In the genomic region with DNA sequence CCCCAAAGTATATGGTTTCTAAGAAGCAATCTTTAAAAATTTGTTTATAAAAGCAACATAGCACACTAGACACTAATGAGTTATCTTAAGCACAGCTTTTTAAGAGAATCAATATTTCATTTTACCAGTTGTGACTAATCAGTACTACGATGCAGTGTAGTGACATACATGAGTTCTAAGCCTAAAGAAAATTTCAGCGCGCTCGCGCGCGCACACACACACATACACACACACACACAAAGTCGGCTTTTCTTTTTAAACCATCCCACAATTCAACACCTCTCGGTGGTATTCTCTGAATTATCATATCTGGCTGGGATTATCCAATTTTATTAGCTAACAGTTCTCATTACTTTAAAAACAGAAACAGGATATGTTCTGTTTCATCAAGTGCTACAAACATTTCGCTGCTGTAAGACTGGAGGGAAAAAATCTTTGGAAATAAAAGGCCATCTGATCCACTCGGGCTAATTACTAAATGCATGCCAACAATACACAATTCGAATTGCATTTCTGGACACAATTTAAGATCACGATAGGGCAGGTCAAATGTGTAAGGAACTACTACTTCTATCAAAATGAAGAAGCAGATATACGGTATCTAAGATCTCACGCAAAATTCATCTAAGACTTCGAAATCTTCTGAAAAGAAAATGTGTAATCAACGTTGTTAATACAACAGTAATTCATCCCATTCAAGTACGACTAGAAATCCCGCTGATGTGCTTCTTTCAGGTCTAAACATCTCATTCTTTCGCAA, we compare ENCODE assay signal across 9 cellular contexts. TPM values are rescaled to one million over a fixed set of nuclear protein-coding genes. Genes with fewer than 3 reads are reported as not detected.
DNase-seq lines count a peak whose midpoint lies in the region; ATAC-seq, FAIRE-seq and TF ChIP-seq lines count a peak whose summit lies in the region.
"Had no signal": no experiment of that assay in that cellular context is flagged by ENCODE, and none has a peak within 500 bp of the region (broad histone marks: within the 10 kb centered on the region; RNA-seq: fewer than 3 reads in every experiment).

No MANE protein-coding gene starts in this region.

- no peaks in the 10 kb centered on the region for H3K9me3 Mint-ChIP-seq in activated CD4-positive, alpha-beta memory T cell treated with anti-CD3 and anti-CD28 coated beads, Interleukin-2, amount 10 ng/mL, durations not matched to agents 7 days and 5 days
- no peaks in the 10 kb centered on the region for H3K9me3 Mint-ChIP-seq in type B pancreatic cell
- H3K9me3 Mint-ChIP-seq: T-helper 1 cell treated with Interleukin-12 subunit alpha and Interleukin-12 subunit beta and Interleukin-4 antibody, amounts not matched to agents 30 μg/mL and 1 μg/mL, for 36 hours had no signal

- H3K4me3 Mint-ChIP-seq in activated CD4-positive, alpha-beta memory T cell treated with anti-CD3 and anti-CD28 coated beads, Interleukin-2, amount 10 ng/mL, durations not matched to agents 7 days and 5 days: no peak overlapping the region
- no peak overlapping the region for H3K4me3 Mint-ChIP-seq in type B pancreatic cell
- H3K4me3 Mint-ChIP-seq: T-helper 1 cell treated with Interleukin-12 subunit alpha and Interleukin-12 subunit beta and Interleukin-4 antibody, amounts not matched to agents 30 μg/mL and 1 μg/mL, for 36 hours had no signal

- H3K27me3 Mint-ChIP-seq in activated CD4-positive, alpha-beta memory T cell treated with anti-CD3 and anti-CD28 coated beads, Interleukin-2, amount 10 ng/mL, durations not matched to agents 7 days and 5 days: no peaks in the 10 kb centered on the region
- H3K27me3 Mint-ChIP-seq in type B pancreatic cell: no peaks in the 10 kb centered on the region

- no peak overlapping the region for H3K27ac Mint-ChIP-seq in activated CD4-positive, alpha-beta memory T cell treated with anti-CD3 and anti-CD28 coated beads, Interleukin-2, amount 10 ng/mL, durations not matched to agents 7 days and 5 days
- H3K27ac Mint-ChIP-seq in type B pancreatic cell: no peak overlapping the region
- H3K27ac Mint-ChIP-seq: T-helper 1 cell treated with Interleukin-12 subunit alpha and Interleukin-12 subunit beta and Interleukin-4 antibody, amounts not matched to agents 30 μg/mL and 1 μg/mL, for 36 hours had no signal

- H3K9me2 ChIP-seq in DOHH2 (replicated peaks; ENCODE audit: control insufficient read depth, low read length): no peaks in the 10 kb centered on the region

- TF ChIP-seq CTCF in DOHH2 (IDR thresholded peaks at IDR 0.05; ENCODE audit: low read depth, low read length, poor library complexity, severe bottlenecking) (no peak), pancreas (IDR thresholded peaks at IDR 0.05) (no peak), type B pancreatic cell (conservative IDR thresholded peaks at IDR 0.05) (no peak)

- H3K4me1 Mint-ChIP-seq in activated CD4-positive, alpha-beta memory T cell treated with anti-CD3 and anti-CD28 coated beads, Interleukin-2, amount 10 ng/mL, durations not matched to agents 7 days and 5 days: peaks cover 21% of the 10 kb centered on the region
- peaks cover 29% of the 10 kb centered on the region for H3K4me1 Mint-ChIP-seq in type B pancreatic cell (ENCODE audit: unreplicated experiment)

- ATAC-seq in pancreas (peak in 1 of 4 donors; percentile 5), GM18519 (IDR thresholded peaks at IDR 0.05; ENCODE audit: low FRiP score, unreplicated experiment) (no peak), HG03520 (IDR thresholded peaks at IDR 0.05; ENCODE audit: unreplicated experiment) (no peak)

- H3K36me3 Mint-ChIP-seq in activated CD4-positive, alpha-beta memory T cell treated with anti-CD3 and anti-CD28 coated beads, Interleukin-2, amount 10 ng/mL, durations not matched to agents 7 days and 5 days (ENCODE audit: low read depth): peaks cover 4% of the 10 kb centered on the region
- H3K36me3 Mint-ChIP-seq in type B pancreatic cell: peaks cover 4% of the 10 kb centered on the region

- peak overlapping the region; percentile 93 for H3K27ac ChIP-seq in DOHH2 (ENCODE audit: low read depth, low read length)
- H3K27ac ChIP-seq in pancreas: peak overlapping the region in 3 of 4 donors; percentile 78 to 91 (median 89)

- H3K9me3 ChIP-seq in DOHH2 (ENCODE audit: control insufficient read depth, insufficient read depth, low read length): no peaks in the 10 kb centered on the region
- H3K9me3 ChIP-seq in pancreas: no peaks in the 10 kb centered on the region

- 4 to 6% methylated on average over 20 of the region's 20 CpGs for WGBS in pancreas, 2 donors

- H3K4me1 ChIP-seq in DOHH2 (ENCODE audit: control insufficient read depth, low read length) (peaks cover 43% of the 10 kb centered on the region), pancreas (peaks cover 13 to 17% (median 16%) of the 10 kb centered on the region in 3 donors)

- DNase-seq in MV-4-11 (lab: John Stamatoyannopoulos, UW) (peak; percentile 20), fibroblast of gingiva (ENCODE audit: low read depth) (peak; percentile 21), pancreas (peak in 1 of 6 donors; percentile 4), type B pancreatic cell (ENCODE audit: extremely low spot score, unreplicated experiment) (no peak)
- peak; percentile 49 for DNase-seq in activated CD4-positive, alpha-beta memory T cell treated with anti-CD3 and anti-CD28 coated beads, Interleukin-2, amount 10 ng/mL, durations not matched to agents 7 days and 5 days

- H3K36me3 ChIP-seq in DOHH2 (ENCODE audit: control insufficient read depth, low read length) (peaks cover 11% of the 10 kb centered on the region), pancreas (no peaks in the 10 kb centered on the region)

- H3K4me3 ChIP-seq in DOHH2 (ENCODE audit: low read length) (peak overlapping the region; percentile 92), pancreas (peak overlapping the region; percentile 81 to 93 (median 86))

- peak overlapping the region; percentile 96 for H3K4me2 ChIP-seq in DOHH2 (ENCODE audit: low read length)

- peak; percentile 23 for FAIRE-seq in pancreas (lab: Jason Lieb, UNC)

- H3K79me2 ChIP-seq in DOHH2 (ENCODE audit: control insufficient read depth, low read length): peaks cover 69% of the 10 kb centered on the region

- intact Hi-C loops in pancreas (cut with DNase I): no loop called here

- POLR2A ChIA-PET in activated CD4-positive, alpha-beta memory T cell treated with anti-CD3 and anti-CD28 coated beads, Interleukin-2, amount 10 ng/mL, durations not matched to agents 7 days and 5 days (lab: Charles Lee): interaction anchor here (0.6 to 2.0 kb wide), 8 partner anchors 10 to 127 kb away, joined by 3 to 8 read pairs (median 4); a partner anchor contains a TSS

- H3K27me3 ChIP-seq in DOHH2 (ENCODE audit: control insufficient read depth, low read length): no peaks in the 10 kb centered on the region
- H3K27me3 ChIP-seq in pancreas: no peaks in the 10 kb centered on the region

- CTCF ChIA-PET in activated CD4-positive, alpha-beta memory T cell treated with anti-CD3 and anti-CD28 coated beads, Interleukin-2, amount 10 ng/mL, durations not matched to agents 7 days and 5 days (lab: Charles Lee): interaction anchor here (1.0 kb wide), 1 partner anchor 134 kb away, joined by 3 read pairs; no protein-coding TSS in a partner anchor

- peaks cover 10% of the 10 kb centered on the region for H4K20me1 ChIP-seq in DOHH2 (ENCODE audit: control insufficient read depth, insufficient read depth, low read depth, low read length)

- H3F3A ChIP-seq in DOHH2 (ENCODE audit: control insufficient read depth, insufficient read depth): peaks cover 18% of the 10 kb centered on the region

RNA-seq across cellular contexts. Expression of a gene that starts 1.2 kb away (rescaled TPM):
- total RNA-seq in activated CD4-positive, alpha-beta memory T cell treated with anti-CD3 and anti-CD28 coated beads, Interleukin-2, amount 10 ng/mL, durations not matched to agents 7 days and 5 days: 10 to 100 TPM; 68.1 to 71.8 TPM
- total RNA-seq in pancreas (10 to 100 TPM; 17.6 to 40.8 (median 24.1) TPM), type B pancreatic cell (ENCODE audit: low replicate concordance) (69.4 and 108 TPM in 2 replicates)
- polyA plus RNA-seq in pancreas: 10 to 100 TPM; 17.4 to 34.5 TPM

RNA-seq across cellular contexts. Expression of a gene that starts 50.5 kb away (rescaled TPM):
- 10 to 100 TPM; 21.2 to 23.5 TPM for total RNA-seq in activated CD4-positive, alpha-beta memory T cell treated with anti-CD3 and anti-CD28 coated beads, Interleukin-2, amount 10 ng/mL, durations not matched to agents 7 days and 5 days
- total RNA-seq in pancreas (10 to 100 TPM in 1 of 6 donors, 1 to 10 TPM in 5; 3.4 to 14.6 (median 7.7) TPM), type B pancreatic cell (ENCODE audit: low replicate concordance) (20.4 and 35.4 TPM in 2 replicates)
- polyA plus RNA-seq in pancreas: 10 to 100 TPM in 1 of 2 donors, 1 to 10 TPM in 1; 8.8 to 11.2 TPM
